8 cellular contexts compared by ENCODE assay signal in the genomic region with DNA sequence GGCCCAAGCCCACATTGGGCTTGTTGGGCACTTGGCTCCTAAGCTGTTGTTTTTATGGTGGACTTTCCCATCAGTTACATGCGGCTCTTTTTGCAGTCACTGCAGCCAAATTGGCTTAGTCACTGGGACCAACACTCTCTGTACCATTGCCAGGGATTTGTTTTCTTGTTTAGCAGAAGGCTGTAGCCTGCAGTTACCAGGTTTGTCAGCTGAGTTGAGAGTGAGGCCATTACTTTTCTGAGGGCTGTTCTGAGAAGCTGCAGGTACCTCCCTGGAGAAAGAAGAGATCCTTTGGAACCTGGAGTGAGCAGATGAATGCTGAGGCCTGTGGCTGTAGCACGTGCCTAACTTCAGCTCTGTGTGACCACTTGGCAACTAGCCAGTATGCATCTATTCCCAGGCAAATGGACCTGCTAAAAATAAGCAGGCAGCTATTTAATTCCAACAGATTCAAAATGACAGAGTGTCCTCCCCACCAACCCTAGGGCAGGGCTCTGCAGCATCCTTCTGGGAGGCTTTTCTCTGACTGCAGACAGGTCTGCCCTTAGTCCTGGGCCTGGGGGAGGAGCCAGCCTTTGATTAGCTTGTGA. TPM values are rescaled to one million over a fixed set of nuclear protein-coding genes. Genes with fewer than 3 reads are reported as not detected.
DNase-seq lines count a peak whose midpoint lies in the region; ATAC-seq, FAIRE-seq and TF ChIP-seq lines count a peak whose summit lies in the region.

No MANE protein-coding gene starts in this region.

- DNase-seq in Right ventricle myocardium superior: no peak
- DNase-seq in small intestine: no peak
- DNase-seq in germinal center (ENCODE audit: low spot score): no peak
- DNase-seq in HEK293T (ENCODE audit: extremely low spot score): no peak
- no peak for DNase-seq in NCI-H226

- CTCF ChIA-PET in HEK293 (lab: Yijun Ruan, JAX): interaction anchor here (0.7 to 0.8 kb wide), 5 partner anchors 9 to 902 kb away, joined by 3 to 4 read pairs (median 3); no protein-coding TSS in a partner anchor
- CTCF ChIA-PET in HEK293T (lab: Yijun Ruan, JAX): interaction anchor here (1.0 to 1.8 kb wide), 2 partner anchors 9 to 10 kb away, joined by 4 to 9 read pairs; no protein-coding TSS in a partner anchor

- H3K4me1 ChIP-seq in HEK293 (ENCODE audit: control insufficient read depth, insufficient read depth, low read length): peaks cover 16% of the 10 kb centered on the region
- H3K4me1 ChIP-seq in small intestine (ENCODE audit: control insufficient read depth in 2 of 2, insufficient read depth in 1 of 2, low read depth in 1 of 2, low read length in 1 of 2): peaks cover 12 to 18% of the 10 kb centered on the region in 2 donors

- H3K27me3 ChIP-seq in small intestine (ENCODE audit: control insufficient read depth in 2 of 2, insufficient read depth in 2 of 2, low read length in 2 of 2): no peaks in the 10 kb centered on the region

- TF ChIP-seq CTCF in HEK293 (tag by site-specific recombination; IDR thresholded peaks at IDR 0.05) (no peak), VCaP (conservative IDR thresholded peaks at IDR 0.05) (no peak)

- H3K36me3 ChIP-seq in HEK293 (ENCODE audit: control insufficient read depth in 2 of 2, insufficient read depth in 1 of 2, low read length in 2 of 2) (no peaks in the 10 kb centered on the region; a peak in 1 of 3 replicates), small intestine (ENCODE audit: control insufficient read depth in 2 of 2, insufficient read depth in 2 of 2, low read length in 2 of 2) (no peaks in the 10 kb centered on the region)

- ATAC-seq in Right ventricle myocardium superior (ENCODE audit: poor library complexity) (peak; percentile 72), HG03520 (IDR thresholded peaks at IDR 0.05; ENCODE audit: unreplicated experiment) (no peak)

- H3K9me3 ChIP-seq in HEK293 (ENCODE audit: control insufficient read depth, insufficient read depth, low read depth, low read length): no peaks in the 10 kb centered on the region
- no peaks in the 10 kb centered on the region for H3K9me3 ChIP-seq in small intestine (ENCODE audit: control insufficient read depth, low read depth)

- POLR2A ChIA-PET in HEK293 (lab: Yijun Ruan, JAX) (interaction anchor here (1.7 to 2.1 kb wide), 2 partner anchors 12 to 13 kb away, joined by 4 to 8 read pairs; a partner anchor contains a TSS), HEK293T (lab: Yijun Ruan, JAX) (interaction anchor here (0.6 to 1.9 kb wide), 4 partner anchors 11 to 137 kb away, joined by 3 to 8 read pairs (median 4); a partner anchor contains a TSS)

- intact Hi-C loops in Right ventricle myocardium superior (cut with DNase I): no loop called here

- 0 out of 2 replicates have a peak overlapping the region, but pooled peaks have one; percentile 0 for H3K27ac ChIP-seq in HEK293 (ENCODE audit: extremely low read depth, low read depth, low read length)
- H3K27ac ChIP-seq in VCaP: peak overlapping the region; percentile 56
- peak overlapping the region; percentile 28 to 56 for H3K27ac ChIP-seq in small intestine (ENCODE audit: low read depth in 1 of 2, low read length in 1 of 2)

- FAIRE-seq in small intestine (lab: Jason Lieb, UNC): no peak

- H3K4me3 ChIP-seq in HEK293 (ENCODE audit: low read depth, low read length) (no peak overlapping the region), small intestine (ENCODE audit: low read depth in 1 of 2, low read length in 2 of 2) (no peak overlapping the region)

- 27 to 34% (median 32%) methylated on average over 2 of the region's 2 CpGs for WGBS in small intestine, 3 donors

TF ChIP-seq in HEK293, 187 proteins besides CTCF, POLR2A, EP300 and RAD21 (continues in another document):
- no peak for TF ChIP-seq SCRT1 (tag by site-specific recombination; IDR thresholded peaks at IDR 0.05; ENCODE audit: borderline replicate concordance)
- TF ChIP-seq, protein P1, sequence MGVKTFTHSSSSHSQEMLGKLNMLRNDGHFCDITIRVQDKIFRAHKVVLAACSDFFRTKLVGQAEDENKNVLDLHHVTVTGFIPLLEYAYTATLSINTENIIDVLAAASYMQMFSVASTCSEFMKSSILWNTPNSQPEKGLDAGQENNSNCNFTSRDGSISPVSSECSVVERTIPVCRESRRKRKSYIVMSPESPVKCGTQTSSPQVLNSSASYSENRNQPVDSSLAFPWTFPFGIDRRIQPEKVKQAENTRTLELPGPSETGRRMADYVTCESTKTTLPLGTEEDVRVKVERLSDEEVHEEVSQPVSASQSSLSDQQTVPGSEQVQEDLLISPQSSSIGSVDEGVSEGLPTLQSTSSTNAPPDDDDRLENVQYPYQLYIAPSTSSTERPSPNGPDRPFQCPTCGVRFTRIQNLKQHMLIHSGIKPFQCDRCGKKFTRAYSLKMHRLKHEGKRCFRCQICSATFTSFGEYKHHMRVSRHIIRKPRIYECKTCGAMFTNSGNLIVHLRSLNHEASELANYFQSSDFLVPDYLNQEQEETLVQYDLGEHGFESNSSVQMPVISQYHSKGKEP (tag by site-specific recombination; IDR thresholded peaks at IDR 0.05): peak; percentile 78
- TF ChIP-seq ZNF114 (tag by site-specific recombination; IDR thresholded peaks at IDR 0.05): no peak
- TF ChIP-seq ZBTB21 (tag by site-specific recombination; IDR thresholded peaks at IDR 0.05): no peak
- TF ChIP-seq PRDM1 (tag by site-specific recombination; IDR thresholded peaks at IDR 0.05): no peak
- no peak for TF ChIP-seq ZBTB7A (tag by site-specific recombination; IDR thresholded peaks at IDR 0.05; ENCODE audit: low read depth)
- TF ChIP-seq ZNF391 (tag by site-specific recombination; IDR thresholded peaks at IDR 0.05; ENCODE audit: borderline replicate concordance, low read depth): no peak
- TF ChIP-seq ZBTB17 (tag by site-specific recombination; IDR thresholded peaks at IDR 0.05): 0 out of 2 replicates have a peak, but pooled peaks have one; percentile 20
- TF ChIP-seq ZNF121 (tag by site-specific recombination; IDR thresholded peaks at IDR 0.05): no peak
- TF ChIP-seq ZNF394 (tag by site-specific recombination; IDR thresholded peaks at IDR 0.05; ENCODE audit: borderline replicate concordance): no peak
- TF ChIP-seq ZNF341 (tag by site-specific recombination; IDR thresholded peaks at IDR 0.05; ENCODE audit: low read depth): peak; percentile 79
- no peak for TF ChIP-seq ZNF354C (tag by site-specific recombination; IDR thresholded peaks at IDR 0.05; ENCODE audit: borderline replicate concordance, low read depth)
- no peak for TF ChIP-seq ZNF202 (tag by site-specific recombination; IDR thresholded peaks at IDR 0.05; ENCODE audit: borderline replicate concordance)
- TF ChIP-seq EGR2 (tag by site-specific recombination; IDR thresholded peaks at IDR 0.05; ENCODE audit: low read depth): no peak
- TF ChIP-seq ZNF664 (tag by site-specific recombination; IDR thresholded peaks at IDR 0.05): no peak
- TF ChIP-seq ZNF416 (tag by site-specific recombination; IDR thresholded peaks at IDR 0.05): no peak
- no peak for TF ChIP-seq HOXA7 (CRISPR knock-in tag; IDR thresholded peaks at IDR 0.05; ENCODE audit: borderline replicate concordance)
- no peak for TF ChIP-seq ZNF626 (tag by site-specific recombination; IDR thresholded peaks at IDR 0.05)

TF ChIP-seq in HEK293T, 16 proteins besides CTCF, POLR2A, EP300 and RAD21:
- TF ChIP-seq L3MBTL2 (conservative IDR thresholded peaks at IDR 0.05) (no peak), FOXK2 (IDR thresholded peaks at IDR 0.05) (no peak), BHLHE40 (IDR thresholded peaks at IDR 0.05; ENCODE audit: borderline replicate concordance) (no peak), HDGF (IDR thresholded peaks at IDR 0.05; ENCODE audit: borderline replicate concordance) (no peak), FOXM1 (IDR thresholded peaks at IDR 0.05; ENCODE audit: borderline replicate concordance) (no peak), ZNF384 (IDR thresholded peaks at IDR 0.05) (no peak), CTBP1 (IDR thresholded peaks at IDR 0.05; ENCODE audit: borderline replicate concordance) (no peak), LEF1 (IDR thresholded peaks at IDR 0.05; ENCODE audit: borderline replicate concordance) (no peak), TARDBP (IDR thresholded peaks at IDR 0.05) (no peak), SUZ12 (IDR thresholded peaks at IDR 0.05) (no peak), NFRKB (IDR thresholded peaks at IDR 0.05) (no peak), ELF4 (IDR thresholded peaks at IDR 0.05) (no peak), ARNT (IDR thresholded peaks at IDR 0.05) (no peak), FOXA1 (IDR thresholded peaks at IDR 0.05) (no peak)
- TF ChIP-seq, protein P2, sequence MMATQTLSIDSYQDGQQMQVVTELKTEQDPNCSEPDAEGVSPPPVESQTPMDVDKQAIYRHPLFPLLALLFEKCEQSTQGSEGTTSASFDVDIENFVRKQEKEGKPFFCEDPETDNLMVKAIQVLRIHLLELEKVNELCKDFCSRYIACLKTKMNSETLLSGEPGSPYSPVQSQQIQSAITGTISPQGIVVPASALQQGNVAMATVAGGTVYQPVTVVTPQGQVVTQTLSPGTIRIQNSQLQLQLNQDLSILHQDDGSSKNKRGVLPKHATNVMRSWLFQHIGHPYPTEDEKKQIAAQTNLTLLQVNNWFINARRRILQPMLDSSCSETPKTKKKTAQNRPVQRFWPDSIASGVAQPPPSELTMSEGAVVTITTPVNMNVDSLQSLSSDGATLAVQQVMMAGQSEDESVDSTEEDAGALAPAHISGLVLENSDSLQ (IDR thresholded peaks at IDR 0.05): no peak

RNA-seq across cellular contexts. Expression of a gene that starts 12.9 kb away (rescaled TPM):
- 228 TPM for total RNA-seq in Right ventricle myocardium superior
- 10 to 100 TPM; 28.9 to 68.6 (median 42.3) TPM for polyA plus RNA-seq in small intestine

Comparison
In these comparisons a context has a peak if more than half of its experiments do, and no peak if none do; other contexts are left out.
1. H3K27ac ChIP-seq: peak in every context shown above with its lines; median percentile 56 in VCaP; 42 in small intestine; 0 in HEK293.